In genomic region chr22:24145446-24146189, GRCh38 we compare ENCODE assay signal across 8 cellular contexts. TPM values are rescaled to one million over a fixed set of nuclear protein-coding genes. Genes with fewer than 3 reads are reported as not detected.
DNase-seq lines count a peak whose midpoint lies in the region; ATAC-seq, FAIRE-seq and TF ChIP-seq lines count a peak whose summit lies in the region.

No MANE protein-coding gene starts in this region.

- peak; percentile 19 to 31 for ATAC-seq in left cardiac atrium
- ATAC-seq in gastrocnemius medialis: peak; percentile 28 to 59
- ATAC-seq in HG02798 (IDR thresholded peaks at IDR 0.05; ENCODE audit: poor library complexity, unreplicated experiment): no peak

- no peak for TF ChIP-seq CTCF in VCaP (conservative IDR thresholded peaks at IDR 0.05)
- TF ChIP-seq CTCF in gastrocnemius medialis (IDR thresholded peaks at IDR 0.05 in 4 of 5, conservative IDR thresholded peaks at IDR 0.05 in 1 of 5): no peak
- no peak for TF ChIP-seq CTCF in GM10266 (IDR thresholded peaks at IDR 0.05; ENCODE audit: control insufficient read depth, insufficient read depth, low read depth, missing control alignments)

- no peak for DNase-seq in GM19239 (ENCODE audit: insufficient read length, low spot score)
- DNase-seq in left cardiac atrium: no peak
- DNase-seq in gastrocnemius medialis: no peak
- no peak for DNase-seq in RCC 7860 (ENCODE audit: low spot score)
- DNase-seq in NCI-H2029 treated with DMSO at 0.1 percent for 48 hours (lab: John Stamatoyannopoulos, UW): no peak
- DNase-seq in GM10266 (ENCODE audit: extremely low spot score): no peak

- peak overlapping the region; percentile 70 for H3K27ac ChIP-seq in VCaP
- H3K27ac ChIP-seq in gastrocnemius medialis: peak overlapping the region; percentile 81 to 85 (median 82)

- TF ChIP-seq POLR2A in gastrocnemius medialis (IDR thresholded peaks at IDR 0.05): no peak

- intact Hi-C loops in left cardiac atrium (cut with DNase I) (no loop called here), gastrocnemius medialis (cut with DNase I; ENCODE audit: low total_unique reads) (loop anchor here (2.0 kb wide), 1 partner anchor 17 kb away; no protein-coding TSS in a partner anchor)

- H3K27me3 ChIP-seq in gastrocnemius medialis: no peaks in the 10 kb centered on the region

- FAIRE-seq in GM19239 (lab: Jason Lieb, UNC): peak; percentile 71
- FAIRE-seq in RCC 7860 (lab: Jason Lieb, UNC): no peak

- in situ Hi-C loops in gastrocnemius medialis (cut with MboI; ENCODE audit: low sequenced_read_pairs in 4 of 4): no loop called here

- H3K4me1 ChIP-seq in gastrocnemius medialis: peaks cover 36 to 43% of the 10 kb centered on the region in 2 donors

- H3K4me3 ChIP-seq in gastrocnemius medialis: no peak overlapping the region

- no peaks in the 10 kb centered on the region for H3K36me3 ChIP-seq in gastrocnemius medialis

- H3K9me3 ChIP-seq in gastrocnemius medialis: no peaks in the 10 kb centered on the region

RNA-seq across cellular contexts. Expression of gene SUSD2, which starts 35.7 kb away (rescaled TPM):
- total RNA-seq in left cardiac atrium (1 to 10 TPM; 7.5 to 7.7 TPM), gastrocnemius medialis (1 to 10 TPM in 3 of 4 donors, under 1 TPM in 1; 0.76 to 4.1 (median 1.6) TPM)
